Comparison of ENCODE assay signal across 10 cellular contexts in genomic region chr6:26555505-26556262, GRCh38. TPM values are rescaled to one million over a fixed set of nuclear protein-coding genes. Genes with fewer than 3 reads are reported as not detected.
DNase-seq lines count a peak whose midpoint lies in the region; ATAC-seq and TF ChIP-seq lines count a peak whose summit lies in the region.
"Had no signal": no experiment of that assay in that cellular context is flagged by ENCODE, and none has a peak within 500 bp of the region (broad histone marks: within the 10 kb centered on the region; RNA-seq: fewer than 3 reads in every experiment).

No MANE protein-coding gene starts in this region.

- no peaks in the 10 kb centered on the region for H4K20me1 ChIP-seq in fibroblast of lung (ENCODE audit: control insufficient read depth, extremely low read depth, insufficient read depth, low read length)

- peak overlapping the region; percentile 12 to 82 (median 38) for H3K4me3 ChIP-seq in fibroblast of lung (replicated peaks in 1 of 4; ENCODE audit: control extremely low read depth in 1 of 4, insufficient read depth in 1 of 4, low read depth in 3 of 4, low read length in 4 of 4)
- peak overlapping the region in 3 of 5 donors; percentile 21 to 94 (median 45) for H3K4me3 ChIP-seq in subcutaneous abdominal adipose tissue (ENCODE audit: low read depth in 1 of 5, low read length in 5 of 5)

- H3K4me1 ChIP-seq in fibroblast of lung (ENCODE audit: control insufficient read depth, extremely low read depth, insufficient read depth, low read length) (no peaks in the 10 kb centered on the region), subcutaneous abdominal adipose tissue (ENCODE audit: control insufficient read depth in 5 of 5, insufficient read depth in 5 of 5, low read length in 5 of 5) (peaks cover 0 to 29% (median 22%) of the 10 kb centered on the region in 5 donors)

- peaks cover 16% of the 10 kb centered on the region for H3K4me1 Mint-ChIP-seq in activated naive CD4-positive, alpha-beta T cell treated with anti-CD3 and anti-CD28 coated beads for 36 hours (ENCODE audit: low read depth)

- H2AFZ ChIP-seq in fibroblast of lung (ENCODE audit: low read length), result no peak overlapping the region

- peak overlapping the region; percentile 72 for H3K4me3 Mint-ChIP-seq in activated naive CD4-positive, alpha-beta T cell treated with anti-CD3 and anti-CD28 coated beads for 36 hours

- H3K4me2 ChIP-seq in fibroblast of lung (ENCODE audit: extremely low read depth, insufficient read depth, low read length), result peak overlapping the region; percentile 62

- no peaks in the 10 kb centered on the region for H3K9me3 Mint-ChIP-seq in activated naive CD4-positive, alpha-beta T cell treated with anti-CD3 and anti-CD28 coated beads for 36 hours

- no peaks in the 10 kb centered on the region for H3K27me3 Mint-ChIP-seq in activated naive CD4-positive, alpha-beta T cell treated with anti-CD3 and anti-CD28 coated beads for 36 hours (ENCODE audit: low read depth)

- TF ChIP-seq CTCF in fibroblast of lung (conservative IDR thresholded peaks at IDR 0.05 in 1 of 2, IDR thresholded peaks at IDR 0.05 in 1 of 2; ENCODE audit: low read depth in 1 of 2, low read length in 2 of 2), result no peak

- no peak for DNase-seq in activated naive CD4-positive, alpha-beta T cell treated with anti-CD3 and anti-CD28 coated beads for 36 hours
- DNase-seq in activated naive CD4-positive, alpha-beta T cell (lab: John Stamatoyannopoulos, UW), result no peak
- DNase-seq in RKO (ENCODE audit: low spot score), result peak; percentile 84
- peak in 1 of 2 donors; percentile 50 for DNase-seq in fibroblast of lung (ENCODE audit: low read depth in 2 of 2)
- no peak for DNase-seq in NCI-H524 treated with DMSO at 0.1 percent for 48 hours (lab: John Stamatoyannopoulos, UW)
- DNase-seq: DMS79 had no signal

- intact Hi-C loops in activated naive CD4-positive, alpha-beta T cell treated with anti-CD3 and anti-CD28 coated beads for 36 hours (cut with micrococcal nuclease), result loop anchor here (10.0 kb wide), 1 partner anchor 919 kb away; the partner anchor contains the start of gene ZNF184

- H3K9me3 ChIP-seq in fibroblast of lung (ENCODE audit: control insufficient read depth, insufficient read depth, low read depth, low read length) (no peaks in the 10 kb centered on the region), subcutaneous abdominal adipose tissue (ENCODE audit: control insufficient read depth in 5 of 5, low read length in 5 of 5) (no peaks in the 10 kb centered on the region)

- H3K27ac ChIP-seq in fibroblast of lung (ENCODE audit: insufficient read depth, low read length) (no peak overlapping the region), subcutaneous abdominal adipose tissue (ENCODE audit: low read depth, low read length) (no peak overlapping the region)

- H3K36me3 ChIP-seq in fibroblast of lung (ENCODE audit: control insufficient read depth, insufficient read depth, low read length) (no peaks in the 10 kb centered on the region), subcutaneous abdominal adipose tissue (ENCODE audit: control insufficient read depth in 5 of 5, insufficient read depth in 5 of 5, low read length in 5 of 5) (no peaks in the 10 kb centered on the region)

- no peaks in the 10 kb centered on the region for H3K79me2 ChIP-seq in fibroblast of lung (ENCODE audit: control insufficient read depth, insufficient read depth, low read length)

- H3K27me3 ChIP-seq in fibroblast of lung (ENCODE audit: control insufficient read depth, insufficient read depth, low read length) (no peaks in the 10 kb centered on the region), subcutaneous abdominal adipose tissue (ENCODE audit: control insufficient read depth in 5 of 5, insufficient read depth in 4 of 5, low read length in 5 of 5) (no peaks in the 10 kb centered on the region)

- H3K36me3 Mint-ChIP-seq in activated naive CD4-positive, alpha-beta T cell treated with anti-CD3 and anti-CD28 coated beads for 36 hours (ENCODE audit: low read depth), result no peaks in the 10 kb centered on the region

- CTCF ChIA-PET in activated naive CD4-positive, alpha-beta T cell treated with anti-CD3 and anti-CD28 coated beads for 36 hours (lab: Charles Lee), result no interaction called here

- no peak for ATAC-seq in HG02840 (IDR thresholded peaks at IDR 0.05; ENCODE audit: low FRiP score, unreplicated experiment)
- ATAC-seq in HG03521 (IDR thresholded peaks at IDR 0.05; ENCODE audit: unreplicated experiment), result no peak

- no peak overlapping the region for H3K9ac ChIP-seq in fibroblast of lung (ENCODE audit: insufficient read depth, low read length)
- peak overlapping the region in 1 of 5 donors; percentile 57 for H3K9ac ChIP-seq in subcutaneous abdominal adipose tissue (ENCODE audit: low read length in 5 of 5)

- peak overlapping the region; percentile 74 for H3K27ac Mint-ChIP-seq in activated naive CD4-positive, alpha-beta T cell treated with anti-CD3 and anti-CD28 coated beads for 36 hours

RNA-seq across cellular contexts. Expression of gene HMGN4, which starts 17.5 kb away (rescaled TPM):
- total RNA-seq in activated naive CD4-positive, alpha-beta T cell treated with anti-CD3 and anti-CD28 coated beads for 36 hours, result 10 to 100 TPM; 70.4 to 73.2 TPM
- total RNA-seq in fibroblast of lung, result 90.4 and 111 TPM in 2 replicates
- 58.7 and 74.9 TPM in 2 replicates for polyA plus RNA-seq in fibroblast of lung
- polyA plus RNA-seq in fibroblast of lung (2012), result 50.1 and 58.4 TPM in 2 replicates
- polyA minus RNA-seq in fibroblast of lung (ENCODE audit: low replicate concordance), result 6.0 and 7.6 TPM in 2 replicates

RNA-seq across cellular contexts. Expression of gene ABT1, which starts 41.1 kb away (rescaled TPM):
- 10 to 100 TPM; 17.3 to 18.4 TPM for total RNA-seq in activated naive CD4-positive, alpha-beta T cell treated with anti-CD3 and anti-CD28 coated beads for 36 hours
- 13.1 and 13.4 TPM in 2 replicates for total RNA-seq in fibroblast of lung
- polyA plus RNA-seq in fibroblast of lung, result 8.3 and 9.9 TPM in 2 replicates
- 7.7 and 12.6 TPM in 2 replicates for polyA plus RNA-seq in fibroblast of lung (2012)
- 9.5 and 10.8 TPM in 2 replicates for polyA minus RNA-seq in fibroblast of lung (ENCODE audit: low replicate concordance)

RNA-seq across cellular contexts. Expression of gene BTN1A1, which starts 55.6 kb away (rescaled TPM):
- total RNA-seq in activated naive CD4-positive, alpha-beta T cell treated with anti-CD3 and anti-CD28 coated beads for 36 hours, result under 1 TPM; 0.07 to 0.10 TPM
- total RNA-seq in fibroblast of lung, result not detected in 2 replicates
- not detected in 2 replicates for polyA plus RNA-seq in fibroblast of lung
- not detected in 2 replicates for polyA plus RNA-seq in fibroblast of lung (2012)
- not detected in 2 replicates for polyA minus RNA-seq in fibroblast of lung (ENCODE audit: low replicate concordance)
- total RNA-seq: liver had no signal
